In genomic region chr13:102310691-102311432, GRCh38 we compare ENCODE assay signal across 29 cellular contexts.
DNase-seq lines count a peak whose midpoint lies in the region; ATAC-seq, FAIRE-seq and TF ChIP-seq lines count a peak whose summit lies in the region.
"Had no signal": no experiment of that assay in that cellular context is flagged by ENCODE, and none has a peak within 500 bp of the region (broad histone marks: within the 10 kb centered on the region; RNA-seq: fewer than 3 reads in every experiment).

No MANE protein-coding gene starts in this region.

- no peak overlapping the region for H3K4me3 ChIP-seq in endodermal cell (ENCODE audit: low read length)
- H3K4me3 ChIP-seq in hepatocyte, result no peak overlapping the region
- no peak overlapping the region for H3K4me3 ChIP-seq in neural progenitor cell
- H3K4me3 ChIP-seq: colonic mucosa, SJSA1 had no signal

- no peaks in the 10 kb centered on the region for H4K20me1 ChIP-seq in hepatocyte (ENCODE audit: insufficient read depth, poor library complexity, severe bottlenecking)
- no peaks in the 10 kb centered on the region for H4K20me1 ChIP-seq in neural progenitor cell (ENCODE audit: low read depth)

- H3K4me2 ChIP-seq in hepatocyte (no peak overlapping the region), neural progenitor cell (no peak overlapping the region)

- intact Hi-C loops in left cardiac atrium (cut with DNase I) (no loop called here), sciatic nerve (cut with DNase I) (no loop called here)

- H3K27me3 ChIP-seq in endodermal cell (ENCODE audit: control insufficient read depth, insufficient read depth, low read length, poor library complexity, severe bottlenecking), result no peaks in the 10 kb centered on the region
- H3K27me3 ChIP-seq in hepatocyte, result no peaks in the 10 kb centered on the region
- H3K27me3 ChIP-seq in neural progenitor cell, result no peaks in the 10 kb centered on the region
- H3K27me3 ChIP-seq: brain microvascular endothelial cell, colonic mucosa, SJSA1 had no signal

- no peak overlapping the region for H3K27ac ChIP-seq in endodermal cell (ENCODE audit: low read depth, low read length)
- no peak overlapping the region for H3K27ac ChIP-seq in hepatocyte
- H3K27ac ChIP-seq in neural progenitor cell, result no peak overlapping the region
- H3K27ac ChIP-seq: brain microvascular endothelial cell, colonic mucosa, HL-60, SJSA1 had no signal

- H3K79me2 ChIP-seq in hepatocyte, result no peaks in the 10 kb centered on the region
- no peaks in the 10 kb centered on the region for H3K79me2 ChIP-seq in neural progenitor cell (ENCODE audit: low read depth)

- H3K9ac ChIP-seq in endodermal cell (ENCODE audit: extremely low read depth, low read length, poor library complexity, severe bottlenecking) (no peak overlapping the region), neural progenitor cell (no peak overlapping the region)

- no peaks in the 10 kb centered on the region for H3K27me3 Mint-ChIP-seq in endodermal cell (ENCODE audit: insufficient read depth)
- H3K27me3 Mint-ChIP-seq in neural progenitor cell (ENCODE audit: insufficient read depth, low read depth), result no peaks in the 10 kb centered on the region

- in situ Hi-C loops in G401 (cut with HindIII; ENCODE audit: low sequenced_read_pairs), result no loop called here

- H3K4me3 Mint-ChIP-seq in endodermal cell (no peak overlapping the region), neural progenitor cell (no peak overlapping the region)
- H3K4me3 Mint-ChIP-seq: B cell; CD8-positive, alpha-beta memory T cell; natural killer cell; T-helper 1 cell treated with Interleukin-12 subunit alpha and Interleukin-12 subunit beta and Interleukin-4 antibody, amounts not matched to agents 30 μg/mL and 1 μg/mL, for 36 hours had no signal

- H3K27ac Mint-ChIP-seq in endodermal cell (no peak overlapping the region), neural progenitor cell (no peak overlapping the region)
- H3K27ac Mint-ChIP-seq: B cell; CD8-positive, alpha-beta memory T cell; natural killer cell; T-helper 1 cell treated with Interleukin-12 subunit alpha and Interleukin-12 subunit beta and Interleukin-4 antibody, amounts not matched to agents 30 μg/mL and 1 μg/mL, for 36 hours had no signal

- H3K9me3 Mint-ChIP-seq in endodermal cell (no peaks in the 10 kb centered on the region), neural progenitor cell (no peaks in the 10 kb centered on the region)
- H3K9me3 Mint-ChIP-seq: CD8-positive, alpha-beta memory T cell; natural killer cell; T-helper 1 cell treated with Interleukin-12 subunit alpha and Interleukin-12 subunit beta and Interleukin-4 antibody, amounts not matched to agents 30 μg/mL and 1 μg/mL, for 36 hours had no signal

- H3K9me2 ChIP-seq in hepatocyte (replicated peaks; ENCODE audit: insufficient read depth), result no peaks in the 10 kb centered on the region

- no peaks in the 10 kb centered on the region for H3F3A ChIP-seq in neural progenitor cell (ENCODE audit: low read depth)

- TF ChIP-seq CTCF in endodermal cell (conservative IDR thresholded peaks at IDR 0.05), result peak; percentile 27
- no peak for TF ChIP-seq CTCF in hepatocyte (IDR thresholded peaks at IDR 0.05; ENCODE audit: poor library complexity)
- no peak for TF ChIP-seq CTCF in neural progenitor cell (IDR thresholded peaks at IDR 0.05)

- no peak for TF ChIP-seq POLR2A in GM12891 (IDR thresholded peaks at IDR 0.05; ENCODE audit: low read depth, low read length)

- H3K36me3 Mint-ChIP-seq in endodermal cell (ENCODE audit: low read depth) (no peaks in the 10 kb centered on the region), neural progenitor cell (no peaks in the 10 kb centered on the region)
- H3K36me3 Mint-ChIP-seq: CD8-positive, alpha-beta memory T cell; natural killer cell had no signal

- H3K36me3 ChIP-seq in endodermal cell (ENCODE audit: control insufficient read depth, insufficient read depth, low read length), result no peaks in the 10 kb centered on the region
- no peaks in the 10 kb centered on the region for H3K36me3 ChIP-seq in hepatocyte (replicated peaks; ENCODE audit: insufficient read depth, low read depth)
- H3K36me3 ChIP-seq in neural progenitor cell, result no peaks in the 10 kb centered on the region
- H3K36me3 ChIP-seq: brain microvascular endothelial cell, colonic mucosa, SJSA1 had no signal

- 95 to 96% methylated on average over 2 to 4 of the region's 4 CpGs for WGBS in endodermal cell (ENCODE audit: insufficient coverage in 1 of 2, insufficient read length in 1 of 2), 2 experiments
- WGBS in hepatocyte (ENCODE audit: low lambda C conversion rate, missing lambda C conversion rate), result 87% methylated on average over 4 of the region's 4 CpGs

- no peak for FAIRE-seq in HTR-8/SVneo (lab: Jason Lieb, UNC)
- FAIRE-seq in GM12891 (lab: Jason Lieb, UNC), result no peak
- FAIRE-seq: A204.1, HepG2, small intestine had no signal

- no peaks in the 10 kb centered on the region for H3K9me3 ChIP-seq in endodermal cell (ENCODE audit: control insufficient read depth, low read length)
- H3K9me3 ChIP-seq in hepatocyte (ENCODE audit: low read depth), result no peaks in the 10 kb centered on the region
- no peaks in the 10 kb centered on the region for H3K9me3 ChIP-seq in neural progenitor cell (ENCODE audit: low read depth)
- H3K9me3 ChIP-seq: colonic mucosa, SJSA1 had no signal

- H3K4me1 Mint-ChIP-seq in endodermal cell (peaks cover 7% of the 10 kb centered on the region), neural progenitor cell (peaks cover 3% of the 10 kb centered on the region)
- H3K4me1 Mint-ChIP-seq: B cell, natural killer cell had no signal

- DNase-seq in G401 (ENCODE audit: low spot score) (peak; percentile 91), endodermal cell (no peak), left cardiac atrium (peak; percentile 32), sciatic nerve (ENCODE audit: low spot score) (no peak), hepatocyte (ENCODE audit: low spot score) (no peak), HTR-8/SVneo (ENCODE audit: insufficient read length, low spot score) (no peak), GM12891 (ENCODE audit: insufficient read length, low spot score) (no peak), neural progenitor cell (ENCODE audit: low spot score) (no peak)
- DNase-seq: activated gamma-delta T cell; brain microvascular endothelial cell; CD8-positive, alpha-beta memory T cell; colonic mucosa; GDM1; GOT3; midbrain; natural killer cell; NCI-H1694; NCI-H2171 treated with DMSO at 0.1 percent for 48 hours; NCI-H524 treated with DMSO at 0.1 percent for 48 hours; small intestine; stimulated activated CD4-positive, alpha-beta T cell treated with anti-CD3 and anti-CD28 coated beads, Interleukin-1b, Interleukin-23, amount 100 ng/mL, for 48 hours had no signal

- ATAC-seq in left cardiac atrium, result peak; percentile 31 to 35
- ATAC-seq in sciatic nerve, result peak; percentile 80
- ATAC-seq: HepG2, left lobe of liver, natural killer cell, Panc1 had no signal

- H3K4me1 ChIP-seq in endodermal cell (ENCODE audit: control insufficient read depth, insufficient read depth, low read length) (no peaks in the 10 kb centered on the region), hepatocyte (ENCODE audit: insufficient read depth) (no peaks in the 10 kb centered on the region), neural progenitor cell (no peaks in the 10 kb centered on the region)
- H3K4me1 ChIP-seq: colonic mucosa, SJSA1 had no signal

- H2AFZ ChIP-seq in hepatocyte (no peak overlapping the region), neural progenitor cell (replicated peaks) (no peak overlapping the region)

TF ChIP-seq in GM12891, 5 proteins besides CTCF, POLR2A, EP300 and RAD21:
- no peak for TF ChIP-seq POU2F2 (IDR thresholded peaks at IDR 0.05; ENCODE audit: low read depth, low read length)
- no peak for TF ChIP-seq POLR2AphosphoS5 (IDR thresholded peaks at IDR 0.05; ENCODE audit: low read depth, low read length)
- TF ChIP-seq SPI1 (IDR thresholded peaks at IDR 0.05; ENCODE audit: low read depth, low read length), result no peak
- no peak for TF ChIP-seq TAF1 (IDR thresholded peaks at IDR 0.05; ENCODE audit: low read depth, low read length)
- TF ChIP-seq PAX5 (IDR thresholded peaks at IDR 0.05; ENCODE audit: insufficient read depth, low read length, severe bottlenecking), result no peak

Comparison
In these comparisons a context has a peak if more than half of its experiments do, and no peak if none do; other contexts are left out.
1. DNase-seq: peak in G401 (single experiment) and left cardiac atrium (single experiment); none in endodermal cell (single experiment), sciatic nerve (single experiment), hepatocyte (single experiment), HTR-8/SVneo (single experiment), GM12891 (single experiment) and neural progenitor cell (single experiment).